ENCODE assay signal across 8 cellular contexts in the genomic region with DNA sequence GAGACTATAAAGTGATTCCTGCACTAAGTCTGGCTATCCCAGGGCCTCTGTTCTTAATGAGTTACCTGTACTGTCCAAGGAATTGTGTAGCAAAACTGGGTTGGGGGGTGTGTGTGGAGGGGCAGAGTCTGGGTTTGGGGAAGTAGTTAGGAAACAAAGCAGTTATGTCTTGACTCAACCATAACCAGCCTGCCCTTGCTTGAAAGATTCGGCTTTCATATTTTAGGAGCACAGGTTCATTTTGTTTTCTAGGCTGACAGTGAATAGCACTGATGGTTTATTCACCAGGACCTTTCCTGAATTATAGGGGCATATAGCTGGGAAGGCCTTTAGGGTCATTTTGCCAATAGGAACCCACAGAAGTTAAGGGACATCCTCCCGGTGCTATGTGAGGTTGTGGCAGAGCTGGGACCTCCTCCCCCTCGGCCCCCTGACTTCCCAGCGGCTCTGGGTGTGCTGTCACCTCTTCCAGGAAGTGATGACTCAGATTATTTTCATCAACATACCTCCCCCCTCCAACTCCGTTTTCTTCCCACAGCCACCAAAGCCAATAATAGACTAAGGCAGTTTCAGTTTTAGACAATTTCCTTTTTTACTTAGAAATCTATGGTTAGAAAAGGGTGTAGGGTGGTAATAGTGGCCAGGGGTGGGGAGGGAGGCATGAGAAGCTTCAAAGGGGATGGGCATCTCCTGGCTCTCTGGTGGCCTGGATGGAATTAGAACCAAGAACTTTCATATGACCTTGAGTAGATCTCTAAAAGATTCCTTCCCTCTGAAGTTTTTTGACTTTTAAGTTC. TPM values are rescaled to one million over a fixed set of nuclear protein-coding genes. Genes with fewer than 3 reads are reported as not detected.
DNase-seq lines count a peak whose midpoint lies in the region; ATAC-seq and TF ChIP-seq lines count a peak whose summit lies in the region.

No MANE protein-coding gene starts in this region.

- peak overlapping the region; percentile 72 for H3K4me3 Mint-ChIP-seq in activated CD4-positive, alpha-beta T cell treated with anti-CD3 and anti-CD28 coated beads, Interleukin-2, amount 10 ng/mL, durations not matched to agents 24 days and 14 days
- peak overlapping the region; percentile 49 for H3K4me3 Mint-ChIP-seq in neural crest cell

- ATAC-seq in GM19455 (IDR thresholded peaks at IDR 0.05; ENCODE audit: unreplicated experiment): peak; percentile 51

- no peaks in the 10 kb centered on the region for H3K27me3 ChIP-seq in effector memory CD4-positive, alpha-beta T cell (replicated peaks; ENCODE audit: control insufficient read depth, insufficient read depth, low read length, poor library complexity, severe bottlenecking)
- no peaks in the 10 kb centered on the region for H3K27me3 ChIP-seq in thymus (ENCODE audit: control insufficient read depth, insufficient read depth)

- H3K27ac ChIP-seq in effector memory CD4-positive, alpha-beta T cell (ENCODE audit: insufficient read depth, low read length, poor library complexity, severe bottlenecking): no peak overlapping the region
- peak overlapping the region; percentile 64 for H3K27ac ChIP-seq in thymus (ENCODE audit: low read depth)

- peak; percentile 63 for DNase-seq in HPDE6-E6E7 (ENCODE audit: extremely low spot score)
- DNase-seq in activated CD4-positive, alpha-beta T cell treated with anti-CD3 and anti-CD28 coated beads, Interleukin-2, amount 10 ng/mL, durations not matched to agents 24 days and 14 days: peak; percentile 91
- peak; percentile 17 to 29 (median 21) for DNase-seq in effector memory CD4-positive, alpha-beta T cell
- DNase-seq in neural crest cell (ENCODE audit: low read depth, low spot score): no peak
- DNase-seq in NCI-H1092 treated with DMSO at 0.1 percent for 48 hours (lab: John Stamatoyannopoulos, UW): no peak
- no peak for DNase-seq in NCI-H524 treated with DMSO at 0.1 percent for 48 hours (lab: John Stamatoyannopoulos, UW)

- peaks cover 28% of the 10 kb centered on the region for H3K4me1 ChIP-seq in effector memory CD4-positive, alpha-beta T cell (ENCODE audit: control insufficient read depth, insufficient read depth, low read length, poor library complexity, severe bottlenecking)
- H3K4me1 ChIP-seq in thymus (ENCODE audit: control insufficient read depth, insufficient read depth, low read length): peaks cover 7% of the 10 kb centered on the region

- H3K27ac Mint-ChIP-seq in activated CD4-positive, alpha-beta T cell treated with anti-CD3 and anti-CD28 coated beads, Interleukin-2, amount 10 ng/mL, durations not matched to agents 24 days and 14 days: peak overlapping the region; percentile 93
- H3K27ac Mint-ChIP-seq in neural crest cell (ENCODE audit: unreplicated experiment): no peak overlapping the region

- no peaks in the 10 kb centered on the region for H3K36me3 ChIP-seq in effector memory CD4-positive, alpha-beta T cell (ENCODE audit: control insufficient read depth, insufficient read depth, low read length)
- H3K36me3 ChIP-seq in thymus (ENCODE audit: control insufficient read depth, insufficient read depth): no peaks in the 10 kb centered on the region

- intact Hi-C loops in activated CD4-positive, alpha-beta T cell treated with anti-CD3 and anti-CD28 coated beads, Interleukin-2, amount 10 ng/mL, durations not matched to agents 24 days and 14 days (cut with micrococcal nuclease): loop anchor here (1.0 to 5.0 kb wide), 9 partner anchors 8 to 168 kb away; partner anchors contain the start of gene SETBP1

- H3K9me3 Mint-ChIP-seq in activated CD4-positive, alpha-beta T cell treated with anti-CD3 and anti-CD28 coated beads, Interleukin-2, amount 10 ng/mL, durations not matched to agents 24 days and 14 days: no peaks in the 10 kb centered on the region
- no peaks in the 10 kb centered on the region for H3K9me3 Mint-ChIP-seq in neural crest cell

- H3K27me3 Mint-ChIP-seq in activated CD4-positive, alpha-beta T cell treated with anti-CD3 and anti-CD28 coated beads, Interleukin-2, amount 10 ng/mL, durations not matched to agents 24 days and 14 days: peaks cover 2% of the 10 kb centered on the region
- no peaks in the 10 kb centered on the region for H3K27me3 Mint-ChIP-seq in neural crest cell (ENCODE audit: low read depth)

- H3K9me3 ChIP-seq in effector memory CD4-positive, alpha-beta T cell (ENCODE audit: control insufficient read depth, low read length): no peaks in the 10 kb centered on the region
- H3K9me3 ChIP-seq in thymus (ENCODE audit: control insufficient read depth): no peaks in the 10 kb centered on the region

- 19% methylated on average over 5 of the region's 5 CpGs for WGBS in thymus

- H3K4me3 ChIP-seq in effector memory CD4-positive, alpha-beta T cell (ENCODE audit: insufficient read depth, low read depth, low read length, poor library complexity, severe bottlenecking): no peak overlapping the region
- H3K4me3 ChIP-seq in thymus (ENCODE audit: low read length): no peak overlapping the region

- peaks cover 80% of the 10 kb centered on the region for H3K4me1 Mint-ChIP-seq in activated CD4-positive, alpha-beta T cell treated with anti-CD3 and anti-CD28 coated beads, Interleukin-2, amount 10 ng/mL, durations not matched to agents 24 days and 14 days
- peaks cover 88% of the 10 kb centered on the region for H3K4me1 Mint-ChIP-seq in neural crest cell

- no peak for TF ChIP-seq CTCF in neural crest cell (conservative IDR thresholded peaks at IDR 0.05)

- H3K36me3 Mint-ChIP-seq in activated CD4-positive, alpha-beta T cell treated with anti-CD3 and anti-CD28 coated beads, Interleukin-2, amount 10 ng/mL, durations not matched to agents 24 days and 14 days (ENCODE audit: low read depth): peaks cover 15% of the 10 kb centered on the region
- H3K36me3 Mint-ChIP-seq in neural crest cell (ENCODE audit: low read depth): no peaks in the 10 kb centered on the region

RNA-seq across cellular contexts. Expression of gene SETBP1, which starts 44.8 kb away (rescaled TPM):
- total RNA-seq in activated CD4-positive, alpha-beta T cell treated with anti-CD3 and anti-CD28 coated beads, Interleukin-2, amount 10 ng/mL, durations not matched to agents 24 days and 14 days: 21.9 and 22.6 TPM in 2 replicates
- 38.9 and 39.3 TPM in 2 replicates for total RNA-seq in neural crest cell
- polyA plus RNA-seq in thymus: 3.3 TPM

Comparison
In these comparisons a context has a peak if more than half of its experiments do, and no peak if none do; other contexts are left out.
1. DNase-seq: peak in HPDE6-E6E7 (single experiment), activated CD4-positive, alpha-beta T cell treated with anti-CD3 and anti-CD28 coated beads, Interleukin-2, amount 10 ng/mL, durations not matched to agents 24 days and 14 days (single experiment) and effector memory CD4-positive, alpha-beta T cell (3 of 3); none in neural crest cell (single experiment), NCI-H1092 treated with DMSO at 0.1 percent for 48 hours (single experiment) and NCI-H524 treated with DMSO at 0.1 percent for 48 hours (single experiment).